8 cellular contexts compared by ENCODE assay signal in genomic region chr1:961132-961652, GRCh38. TPM values are rescaled to one million over a fixed set of nuclear protein-coding genes. Genes with fewer than 3 reads are reported as not detected.
DNase-seq lines count a peak whose midpoint lies in the region; ATAC-seq and TF ChIP-seq lines count a peak whose summit lies in the region.

No MANE protein-coding gene starts in this region.

- H3K27me3 Mint-ChIP-seq in nephron (ENCODE audit: low read depth): no peaks in the 10 kb centered on the region

- H3K9me3 ChIP-seq in HUES64 (ENCODE audit: insufficient read depth, low read depth, low read length): no peaks in the 10 kb centered on the region

- in situ Hi-C loops in KBM-7 (cut with MboI; ENCODE audit: low pct_unique_long_range_greater_than_20kb, low sequenced_read_pairs): no loop called here

- no peak overlapping the region for H3K27ac Mint-ChIP-seq in nephron

- peaks cover 17% of the 10 kb centered on the region for H3K36me3 ChIP-seq in BJ (ENCODE audit: control insufficient read depth, insufficient read depth, low read length)
- peaks cover 30% of the 10 kb centered on the region for H3K36me3 ChIP-seq in HUES64 (ENCODE audit: insufficient read depth, low read length)

- H3K4me1 Mint-ChIP-seq in nephron: peaks cover 14% of the 10 kb centered on the region

- CTCF ChIA-PET in BJ (lab: Yijun Ruan, JAX): interaction anchor here (1.3 kb wide), 1 partner anchor 55 kb away, joined by 3 read pairs; no protein-coding TSS in a partner anchor

- H3K27me3 ChIP-seq in BJ (ENCODE audit: control insufficient read depth, insufficient read depth, low read length) (no peaks in the 10 kb centered on the region; the same call in 1 of the 2 replicates), HUES64 (ENCODE audit: insufficient read depth, low read length) (peaks cover 29% of the 10 kb centered on the region)

- H3K9ac ChIP-seq in HUES64 (ENCODE audit: low read depth, low read length): peak overlapping the region; percentile 47; the same call in 1 of the 2 replicates

- 31% methylated on average over 54 of the region's 54 CpGs for WGBS in HUES64

- TF ChIP-seq CTCF in BJ (IDR thresholded peaks at IDR 0.05; ENCODE audit: insufficient read depth, low read depth, low read length) (no peak), choroid plexus epithelial cell (conservative IDR thresholded peaks at IDR 0.05; ENCODE audit: low read depth, low read length) (no peak), nephron (IDR thresholded peaks at IDR 0.05; ENCODE audit: unreplicated experiment in 3 of 3) (no peak)

- ATAC-seq in HG02623 (IDR thresholded peaks at IDR 0.05; ENCODE audit: unreplicated experiment) (no peak), HG03025 (IDR thresholded peaks at IDR 0.05; ENCODE audit: low FRiP score, unreplicated experiment) (no peak)

- H3K4me3 ChIP-seq in BJ (ENCODE audit: low read depth, low read length) (peak overlapping the region; percentile 73), HUES64 (ENCODE audit: low read length) (peak overlapping the region; percentile 67), choroid plexus epithelial cell (ENCODE audit: low read depth, low read length) (peak overlapping the region; percentile 66)

- peak overlapping the region; percentile 76 to 81 (median 80) for H3K4me3 Mint-ChIP-seq in nephron

- POLR2A ChIA-PET in BJ (lab: Charles Lee): no interaction called here

- no peaks in the 10 kb centered on the region for H3K4me1 ChIP-seq in HUES64 (ENCODE audit: insufficient read depth, low read length)

- H3K9me3 Mint-ChIP-seq in nephron: no peaks in the 10 kb centered on the region

- no peak overlapping the region for H3K27ac ChIP-seq in HUES64 (ENCODE audit: low read depth, low read length)

- DNase-seq in BJ (ENCODE audit: low read depth): no peak
- DNase-seq in choroid plexus epithelial cell (ENCODE audit: low read depth): no peak
- DNase-seq in KBM-7: no peak
- no peak for DNase-seq in ureter (ENCODE audit: low spot score)

- peaks cover 10% of the 10 kb centered on the region for H3K36me3 Mint-ChIP-seq in nephron (ENCODE audit: low read depth)

RNA-seq across cellular contexts. Expression of gene KLHL17, which starts 0.8 kb away (rescaled TPM):
- polyA plus RNA-seq in BJ (2011; rRNA removed): 6.7 and 14.7 TPM in 2 replicates
- 2.2 and 5.6 TPM in 2 replicates for polyA minus RNA-seq in BJ (2011; rRNA and poly(A)+ RNA removed)
- polyA plus RNA-seq in HUES64 (2013, experiment 1 of 2): 14.0 TPM
- polyA plus RNA-seq in HUES64 (2013, experiment 2 of 2): 14.5 TPM
- 8.6 TPM for total RNA-seq in ureter

RNA-seq across cellular contexts. Expression of gene NOC2L, which starts 2.1 kb away (rescaled TPM):
- 33.7 and 49.7 TPM in 2 replicates for polyA plus RNA-seq in BJ (2011; rRNA removed)
- 36.8 and 49.0 TPM in 2 replicates for polyA minus RNA-seq in BJ (2011; rRNA and poly(A)+ RNA removed)
- 81.8 TPM for polyA plus RNA-seq in HUES64 (2013, experiment 1 of 2)
- polyA plus RNA-seq in HUES64 (2013, experiment 2 of 2): 71.3 TPM
- total RNA-seq in ureter: 71.9 TPM

RNA-seq across cellular contexts. Expression of gene PLEKHN1, which starts 5.1 kb away (rescaled TPM):
- 0.48 and 0.88 TPM in 2 replicates for polyA plus RNA-seq in BJ (2011; rRNA removed)
- 0.26 and 0.28 TPM in 2 replicates for polyA minus RNA-seq in BJ (2011; rRNA and poly(A)+ RNA removed)
- polyA plus RNA-seq in HUES64 (2013, experiment 1 of 2): 0.10 TPM
- 0.38 TPM for polyA plus RNA-seq in HUES64 (2013, experiment 2 of 2)
- 28.5 TPM for total RNA-seq in ureter

RNA-seq across cellular contexts. Expression of gene PERM1, which starts 20.7 kb away (rescaled TPM):
- polyA plus RNA-seq in BJ (2011; rRNA removed): not detected in 2 replicates
- polyA minus RNA-seq in BJ (2011; rRNA and poly(A)+ RNA removed): not detected in 2 replicates
- polyA plus RNA-seq in HUES64 (2013, experiment 1 of 2): not detected
- polyA plus RNA-seq in HUES64 (2013, experiment 2 of 2): not detected
- 0.10 TPM for total RNA-seq in ureter

RNA-seq across cellular contexts. Expression of gene SAMD11, which starts 37.5 kb away (rescaled TPM):
- polyA plus RNA-seq in BJ (2011; rRNA removed): 6.3 and 10.0 TPM in 2 replicates
- 6.5 and 11.6 TPM in 2 replicates for polyA minus RNA-seq in BJ (2011; rRNA and poly(A)+ RNA removed)
- 2.3 TPM for polyA plus RNA-seq in HUES64 (2013, experiment 1 of 2)
- 1.1 TPM for polyA plus RNA-seq in HUES64 (2013, experiment 2 of 2)
- 13.9 TPM for total RNA-seq in ureter
